Comparison of ENCODE assay signal across 9 cellular contexts in genomic region chr11:77113382-77114088, GRCh38. TPM values are rescaled to one million over a fixed set of nuclear protein-coding genes. Genes with fewer than 3 reads are reported as not detected.
A peak's percentile ranks its signal among the peaks of the same experiment; 100 is the strongest.
DNase-seq lines count a peak whose midpoint lies in the region; ATAC-seq, FAIRE-seq and TF ChIP-seq lines count a peak whose summit lies in the region.
"Had no signal": no experiment of that assay in that cellular context is flagged by ENCODE, and none has a peak within 500 bp of the region (broad histone marks: within the 10 kb centered on the region; RNA-seq: fewer than 3 reads in every experiment).

No MANE protein-coding gene starts in this region.

- intact Hi-C loops in CD14-positive monocyte (cut with micrococcal nuclease) = no loop called here

- H3K4me1 Mint-ChIP-seq in CD14-positive monocyte (peaks cover 5% of the 10 kb centered on the region), type B pancreatic cell (ENCODE audit: unreplicated experiment) (peaks cover 5% of the 10 kb centered on the region)

- H3K36me3 Mint-ChIP-seq in CD14-positive monocyte (no peaks in the 10 kb centered on the region), type B pancreatic cell (no peaks in the 10 kb centered on the region)

- FAIRE-seq in GM18507 (lab: Jason Lieb, UNC) (peak; percentile 18), GM12892 (lab: Jason Lieb, UNC) (no peak)

- H3K9me3 Mint-ChIP-seq in CD14-positive monocyte = peaks cover 0 to 3% (median 0%) of the 10 kb centered on the region in 7 donors
- H3K9me3 Mint-ChIP-seq in type B pancreatic cell = no peaks in the 10 kb centered on the region

- H3K27me3 Mint-ChIP-seq in CD14-positive monocyte (ENCODE audit: low read depth in 3 of 3) (peaks cover 1 to 6% (median 3%) of the 10 kb centered on the region in 3 donors), type B pancreatic cell (no peaks in the 10 kb centered on the region)

- H3K4me3 Mint-ChIP-seq in CD14-positive monocyte = peak overlapping the region in 1 of 2 donors; percentile 24
- no peak overlapping the region for H3K4me3 Mint-ChIP-seq in type B pancreatic cell

- TF ChIP-seq CTCF in CD14-positive monocyte (IDR thresholded peaks at IDR 0.05) (peak; percentile 68), type B pancreatic cell (conservative IDR thresholded peaks at IDR 0.05) (peak; percentile 78)

- ATAC-seq in GM19328 (IDR thresholded peaks at IDR 0.05; ENCODE audit: unreplicated experiment) = no peak
- no peak for ATAC-seq in GM19397 (IDR thresholded peaks at IDR 0.05; ENCODE audit: unreplicated experiment)

- H3K27ac Mint-ChIP-seq in CD14-positive monocyte (no peak overlapping the region), type B pancreatic cell (no peak overlapping the region)

- DNase-seq in CD14-positive monocyte (ENCODE audit: low spot score) = no peak
- peak; percentile 25 for DNase-seq in GM18507 (ENCODE audit: extremely low spot score, insufficient read length, low read depth)
- peak; percentile 79 for DNase-seq in RPMI8226
- DNase-seq in germinal center (ENCODE audit: low spot score) = peak; percentile 49
- DNase-seq in type B pancreatic cell (ENCODE audit: extremely low spot score, unreplicated experiment) = no peak
- no peak for DNase-seq in GM12892 (ENCODE audit: insufficient read length)

- TF ChIP-seq POLR2A in GM12892 (IDR thresholded peaks at IDR 0.05; ENCODE audit: low read depth, low read length) = no peak

RNA-seq across cellular contexts. Expression of gene OMP, which starts 10.9 kb away (rescaled TPM):
- polyA plus RNA-seq in CD14-positive monocyte = not detected
- 0.86 and 0.94 TPM in 2 replicates for total RNA-seq in type B pancreatic cell (ENCODE audit: low replicate concordance)
- not detected for polyA plus RNA-seq in GM12892 (2012; ENCODE audit: missing spikeins)
- total RNA-seq: glomerular endothelial cell had no signal

RNA-seq across cellular contexts. Expression of gene MYO7A, which starts 14.5 kb away (rescaled TPM):
- 1 to 10 TPM; 3.5 to 3.6 TPM for polyA plus RNA-seq in CD14-positive monocyte
- total RNA-seq in type B pancreatic cell (ENCODE audit: low replicate concordance) = 2.8 and 5.3 TPM in 2 replicates
- 0.06 TPM for polyA plus RNA-seq in GM12892 (2012; ENCODE audit: missing spikeins)

RNA-seq across cellular contexts. Expression of gene CAPN5, which starts 46.8 kb away (rescaled TPM):
- polyA plus RNA-seq in CD14-positive monocyte = under 1 TPM; 0.28 to 0.62 TPM
- 17.9 and 18.8 TPM in 2 replicates for total RNA-seq in type B pancreatic cell (ENCODE audit: low replicate concordance)
- polyA plus RNA-seq in GM12892 (2012; ENCODE audit: missing spikeins) = not detected

Comparison
In these comparisons a context has a peak if more than half of its experiments do, and no peak if none do; other contexts are left out.
1. DNase-seq: peak in GM18507 (single experiment), RPMI8226 (single experiment) and germinal center (single experiment); none in CD14-positive monocyte (single experiment), type B pancreatic cell (single experiment) and GM12892 (single experiment).